9 cellular contexts compared by ENCODE assay signal in genomic region chr19:2087621-2088100, GRCh38. TPM values are rescaled to one million over a fixed set of nuclear protein-coding genes. Genes with fewer than 3 reads are reported as not detected.
DNase-seq lines count a peak whose midpoint lies in the region; ATAC-seq, FAIRE-seq and TF ChIP-seq lines count a peak whose summit lies in the region.
"Had no signal": no experiment of that assay in that cellular context is flagged by ENCODE, and none has a peak within 500 bp of the region (broad histone marks: within the 10 kb centered on the region; RNA-seq: fewer than 3 reads in every experiment).

No MANE protein-coding gene starts in this region.

- no peak overlapping the region for H2AFZ ChIP-seq in K562 (ENCODE audit: low read depth, low read length)

- H3K4me3 ChIP-seq in K562 (no peak overlapping the region), skin epidermis (no peak overlapping the region)

- no peaks in the 10 kb centered on the region for H3K9me3 ChIP-seq in K562 (replicated peaks; ENCODE audit: control insufficient read depth, insufficient read depth, low read depth, low read length)
- H3K9me3 ChIP-seq: heart right ventricle had no signal

- no peaks in the 10 kb centered on the region for H3K9me1 ChIP-seq in K562 (ENCODE audit: control insufficient read depth, insufficient read depth, low read length)

- CTCF ChIA-PET in K562 (lab: Yijun Ruan, JAX; ENCODE audit: low intra/inter-chr PET ratio): no interaction called here

- 58% methylated on average over 10 of the region's 14 CpGs for WGBS in K562 (ENCODE audit: insufficient coverage, low coverage, missing lambda C conversion rate)

- H3K27ac ChIP-seq in K562 (ENCODE audit: extremely low read depth, low read depth, low read length) (peak overlapping the region; percentile 62; the same call in 2 of the 3 replicates), skin epidermis (peak overlapping the region in 20 of 21 experiments; percentile 7 to 97 (median 70))

- TF ChIP-seq EP300 in K562 (IDR thresholded peaks at IDR 0.05; ENCODE audit: low read length): no peak

- intact Hi-C loops in K562 (cut with micrococcal nuclease): loop anchor here (5.0 kb wide), 1 partner anchor 70 kb away; the partner anchor contains the start of gene BTBD2

- TF ChIP-seq POLR2A in K562 (conservative IDR thresholded peaks at IDR 0.05): no peak

- H3K4me2 ChIP-seq in K562 (ENCODE audit: insufficient read depth, low read length): peak overlapping the region; percentile 40

- peaks cover 14% of the 10 kb centered on the region; the same call in 2 of the 3 replicates for H3K36me3 ChIP-seq in K562 (ENCODE audit: control insufficient read depth, insufficient read depth, low read length)

- peaks cover 37 to 53% of the 10 kb centered on the region in 2 experiments; a peak in 4 of 5 replicates for H3K4me1 ChIP-seq in K562 (replicated peaks in 1 of 2; ENCODE audit: control insufficient read depth in 2 of 2, insufficient read depth in 2 of 2, low read length in 2 of 2)

- no peak for TF ChIP-seq RAD21 in K562 (CRISPR knock-in tag; conservative IDR thresholded peaks at IDR 0.05 in 1 of 2, IDR thresholded peaks at IDR 0.05 in 1 of 2)

- H4K20me1 ChIP-seq in K562 (replicated peaks; ENCODE audit: control insufficient read depth, insufficient read depth, low read length): no peaks in the 10 kb centered on the region

- FAIRE-seq in K562 (lab: Jason Lieb, UNC): no peak

- BruUV-seq in K562 (replicated peaks; lab: Mats Ljungman, UMichigan): no TSS peak

- DNase-seq in Kasumi-1 (lab: John Stamatoyannopoulos, UW): peak; percentile 42 to 72
- DNase-seq in K562 (ENCODE audit: extremely low read depth in 1 of 4, low spot score in 3 of 4): no peak
- DNase-seq in SW 1271 (lab: John Stamatoyannopoulos, UW): no peak
- DNase-seq in ureter (ENCODE audit: low spot score): no peak
- DNase-seq: activated effector memory CD4-positive, alpha-beta T cell treated with anti-CD3 and anti-CD28 coated beads, Interleukin-2, amount 50 U/mL, for 16 hours; heart right ventricle had no signal

- peak overlapping the region in 1 of 2 experiments; percentile 75; a peak in 2 of 4 replicates for H3K9ac ChIP-seq in K562 (ENCODE audit: insufficient read depth in 1 of 2, low read depth in 2 of 2, low read length in 2 of 2)

- POLR2A ChIA-PET in K562 (lab: Yijun Ruan, JAX): interaction anchor here (0.5 to 1.0 kb wide), 3 partner anchors 8 to 491 kb away, joined by 3 to 4 read pairs (median 3); no protein-coding TSS in a partner anchor

- H3K79me2 ChIP-seq in K562 (ENCODE audit: control insufficient read depth, insufficient read depth, low read length): peaks cover 21% of the 10 kb centered on the region

- H3K27me3 ChIP-seq in K562 (ENCODE audit: control insufficient read depth in 2 of 2, insufficient read depth in 2 of 2, low read length in 2 of 2): no peaks in the 10 kb centered on the region
- H3K27me3 ChIP-seq: heart right ventricle had no signal

- TF ChIP-seq CTCF in K562 (IDR thresholded peaks at IDR 0.05 in 2 of 3, conservative IDR thresholded peaks at IDR 0.05 in 1 of 3; ENCODE audit: insufficient read depth in 2 of 3, low read depth in 1 of 3, low read length in 3 of 3): no peak

- in situ Hi-C loops in K562 (cut with MboI): no loop called here

- peak; percentile 18 for ATAC-seq in GM18498 (IDR thresholded peaks at IDR 0.05; ENCODE audit: unreplicated experiment)
- peak; percentile 14 for ATAC-seq in K562
- no peak for ATAC-seq in HG03039 (IDR thresholded peaks at IDR 0.05; ENCODE audit: unreplicated experiment)

TF ChIP-seq in K562, 482 proteins besides CTCF, POLR2A, EP300 and RAD21 (continues in another document):
- TF ChIP-seq ZBTB26 (CRISPR knock-in tag; IDR thresholded peaks at IDR 0.05) (no peak), JUND (IDR thresholded peaks at IDR 0.05; ENCODE audit: borderline replicate concordance, low read depth, low read length) (no peak), JUND (tag; IDR thresholded peaks at IDR 0.05; ENCODE audit: borderline replicate concordance, low read depth, low read length) (no peak)

RNA-seq across cellular contexts. Expression of gene MOB3A, which starts 8.5 kb away (rescaled TPM):
- 14.5 and 31.8 TPM in 2 replicates for total RNA-seq in K562 (2011; cell fraction: chromatin; rRNA removed; ENCODE audit: low replicate concordance)
- 13.9 and 14.7 TPM in 2 replicates for total RNA-seq in K562 (2011; cell fraction: nucleolus; rRNA removed)
- total RNA-seq in K562 (2011; cell fraction: nucleoplasm; rRNA removed): 13.0 and 13.8 TPM in 2 replicates
- total RNA-seq in K562 (2014; rRNA removed) (6.0 TPM in 2 replicates), K562 (2014; rRNA removed; fragmentation: Illumina TruSeq; extraction: Trizol) (2.6 and 2.7 TPM in 2 replicates), K562 (2015; rRNA removed; fragmentation: Illumina TruSeq; extraction: Trizol) (5.4 and 5.8 TPM in 2 replicates), K562 (2021) (20.5 and 24.1 TPM in 2 replicates), ureter (51.0 TPM)
- polyA plus RNA-seq in K562 (2011; rRNA removed) (10.9 and 24.8 TPM in 2 replicates), K562 (2014; fragmentation: Illumina TruSeq; extraction: Trizol) (11.9 and 12.0 TPM in 2 replicates), K562 (2014; fragmentation: Nextera tagmentation; extraction: Ambion mirVana) (1 to 10 TPM; 1.1 to 2.2 TPM), K562 (2014; rRNA removed) (8.2 and 10.3 TPM in 2 replicates)
- polyA plus RNA-seq in K562 (2011; cell fraction: cytosol; rRNA removed): 30.7 and 31.8 TPM in 2 replicates
- polyA plus RNA-seq in K562 (2011; cell fraction: nucleus; rRNA removed): 10.5 and 12.5 TPM in 2 replicates
- polyA plus RNA-seq in K562 (2012): 10.9 and 12.9 TPM in 2 replicates
- 10.3 and 10.6 TPM in 2 replicates for polyA minus RNA-seq in K562 (2011; rRNA and poly(A)+ RNA removed)
- polyA minus RNA-seq in K562 (2011; cell fraction: cytosol; rRNA and poly(A)+ RNA removed): 26.8 and 37.9 TPM in 2 replicates
- polyA minus RNA-seq in K562 (2011; cell fraction: nucleus; rRNA and poly(A)+ RNA removed): 3.9 and 8.2 TPM in 2 replicates

RNA-seq across cellular contexts. Expression of gene IZUMO4, which starts 9.1 kb away (rescaled TPM):
- total RNA-seq in K562 (2011; cell fraction: chromatin; rRNA removed; ENCODE audit: low replicate concordance): 6.2 and 19.6 TPM in 2 replicates
- total RNA-seq in K562 (2011; cell fraction: nucleolus; rRNA removed): 14.0 and 17.2 TPM in 2 replicates
- 8.0 and 12.0 TPM in 2 replicates for total RNA-seq in K562 (2011; cell fraction: nucleoplasm; rRNA removed)
- total RNA-seq in K562 (2014; rRNA removed) (0.94 and 1.2 TPM in 2 replicates), K562 (2014; rRNA removed; fragmentation: Illumina TruSeq; extraction: Trizol) (0.25 and 0.48 TPM in 2 replicates), K562 (2015; rRNA removed; fragmentation: Illumina TruSeq; extraction: Trizol) (0.53 and 0.72 TPM in 2 replicates), K562 (2021) (1.6 TPM in 2 replicates), ureter (5.9 TPM)
- polyA plus RNA-seq in K562 (2011; rRNA removed) (2.6 and 9.3 TPM in 2 replicates), K562 (2014; fragmentation: Illumina TruSeq; extraction: Trizol) (0.78 and 1.4 TPM in 2 replicates), K562 (2014; fragmentation: Nextera tagmentation; extraction: Ambion mirVana) (under 1 TPM; 0.07 to 0.13 TPM), K562 (2014; rRNA removed) (1.6 and 3.9 TPM in 2 replicates)
- polyA plus RNA-seq in K562 (2011; cell fraction: cytosol; rRNA removed): 3.7 and 5.5 TPM in 2 replicates
- polyA plus RNA-seq in K562 (2011; cell fraction: nucleus; rRNA removed): 59.2 and 77.4 TPM in 2 replicates
- polyA plus RNA-seq in K562 (2012): 2.1 and 5.9 TPM in 2 replicates
- polyA minus RNA-seq in K562 (2011; rRNA and poly(A)+ RNA removed): 0.60 and 0.74 TPM in 2 replicates
- polyA minus RNA-seq in K562 (2011; cell fraction: cytosol; rRNA and poly(A)+ RNA removed): not detected in 2 replicates
- 5.4 and 8.3 TPM in 2 replicates for polyA minus RNA-seq in K562 (2011; cell fraction: nucleus; rRNA and poly(A)+ RNA removed)

RNA-seq across cellular contexts. Expression of gene MKNK2, which starts 36.6 kb away (rescaled TPM):
- 62.3 and 206 TPM in 2 replicates for total RNA-seq in K562 (2011; cell fraction: chromatin; rRNA removed; ENCODE audit: low replicate concordance)
- total RNA-seq in K562 (2011; cell fraction: nucleolus; rRNA removed): 137 and 161 TPM in 2 replicates
- total RNA-seq in K562 (2011; cell fraction: nucleoplasm; rRNA removed): 83.2 and 85.9 TPM in 2 replicates
- total RNA-seq in K562 (2014; rRNA removed) (83.9 and 114 TPM in 2 replicates), K562 (2014; rRNA removed; fragmentation: Illumina TruSeq; extraction: Trizol) (19.3 and 22.0 TPM in 2 replicates), K562 (2015; rRNA removed; fragmentation: Illumina TruSeq; extraction: Trizol) (48.6 and 51.9 TPM in 2 replicates), K562 (2021) (179 and 191 TPM in 2 replicates), ureter (151 TPM)
- polyA plus RNA-seq in K562 (2011; rRNA removed) (59.3 and 97.4 TPM in 2 replicates), K562 (2014; fragmentation: Illumina TruSeq; extraction: Trizol) (44.6 and 77.5 TPM in 2 replicates), K562 (2014; fragmentation: Nextera tagmentation; extraction: Ambion mirVana) (1 to 10 TPM; 5.1 to 5.5 TPM), K562 (2014; rRNA removed) (87.2 and 91.7 TPM in 2 replicates)
- polyA plus RNA-seq in K562 (2011; cell fraction: cytosol; rRNA removed): 77.0 and 149 TPM in 2 replicates
- 131 and 186 TPM in 2 replicates for polyA plus RNA-seq in K562 (2011; cell fraction: nucleus; rRNA removed)
- polyA plus RNA-seq in K562 (2012): 69.2 and 176 TPM in 2 replicates
- polyA minus RNA-seq in K562 (2011; rRNA and poly(A)+ RNA removed): 39.4 and 48.9 TPM in 2 replicates
- polyA minus RNA-seq in K562 (2011; cell fraction: cytosol; rRNA and poly(A)+ RNA removed): 99.7 and 155 TPM in 2 replicates
- 43.6 and 57.8 TPM in 2 replicates for polyA minus RNA-seq in K562 (2011; cell fraction: nucleus; rRNA and poly(A)+ RNA removed)

Comparison
In these comparisons a context has a peak if more than half of its experiments do, and no peak if none do; other contexts are left out.
1. DNase-seq: peak in Kasumi-1 (2 of 2); none in K562 (0 of 4), SW 1271 (0 of 2) and ureter (single experiment).